In the genomic region with DNA sequence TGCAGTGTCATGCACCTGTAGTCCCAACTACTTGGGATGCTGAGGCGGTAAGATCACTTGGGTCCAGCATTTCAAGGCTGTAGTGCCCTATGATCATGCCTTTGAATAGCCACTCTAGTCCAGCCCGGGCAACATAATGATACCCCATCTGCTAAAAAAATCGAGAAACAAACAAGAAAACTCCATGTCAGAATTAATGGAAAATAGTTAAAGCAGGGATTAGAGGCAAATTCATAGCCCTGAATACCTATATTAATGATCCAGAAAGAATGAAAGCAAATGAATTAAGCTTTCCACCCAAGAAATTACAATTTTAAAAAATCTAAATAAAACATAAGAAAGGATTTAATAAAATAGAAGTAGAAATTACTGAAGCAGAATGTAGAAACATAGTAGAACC, we compare ENCODE assay signal across 27 cellular contexts.
"Had no signal": no experiment of that assay in that cellular context is flagged by ENCODE, and none has a peak within 500 bp of the region (broad histone marks: within the 10 kb centered on the region; RNA-seq: fewer than 3 reads in every experiment).

No MANE protein-coding gene starts in this region.

- H3K4me1 ChIP-seq: SJSA1 had no signal

- H3K36me3 Mint-ChIP-seq: activated naive CD8-positive, alpha-beta T cell treated with anti-CD3 and anti-CD28 coated beads, Interleukin-2, amount 10 ng/mL, durations not matched to agents 7 days and 5 days had no signal

- H3K27ac Mint-ChIP-seq: activated CD4-positive, alpha-beta T cell treated with anti-CD3 and anti-CD28 coated beads for 36 hours; activated CD8-positive, alpha-beta T cell treated with anti-CD3 and anti-CD28 coated beads for 36 hours; activated naive CD8-positive, alpha-beta T cell treated with anti-CD3 and anti-CD28 coated beads, Interleukin-2, amount 10 ng/mL, durations not matched to agents 7 days and 5 days; activated T-cell treated with anti-CD3 and anti-CD28 coated beads, Interleukin-2, amount 50 U/mL, for 72 hours; activated T-helper 2 cell treated with anti-CD3 and anti-CD28 coated beads, Interferon-gamma antibody, Interleukin-2, Interleukin-4, amounts not matched to agents 10 μg/mL and 5 μg/mL and 100 μg/mL, durations not matched to agents 14 hours and 24 hours and 36 hours; T-helper 17 cell had no signal

- H3K4me3 ChIP-seq: SJSA1 had no signal

- DNase-seq: activated CD4-positive, alpha-beta T cell treated with anti-CD3 and anti-CD28 coated beads for 36 hours; activated CD4-positive, alpha-beta T cell treated with anti-CD3 and anti-CD28 coated beads, Interleukin-2, amount 50 U/mL, for 1 hour; activated CD4-positive, CD25-positive, alpha-beta regulatory T cell; activated CD8-positive, alpha-beta memory T cell treated with anti-CD3 and anti-CD28 coated beads, Interleukin-2, amount 50 U/mL, for 4 hours; activated CD8-positive, alpha-beta T cell treated with anti-CD3 and anti-CD28 coated beads for 36 hours; activated gamma-delta T cell treated with Interleukin-2 at 50 U/mL for 16 hours; activated naive CD4-positive, alpha-beta T cell treated with anti-CD3 and anti-CD28 coated beads, Interleukin-2, amount 50 U/mL, for 16 hours; activated naive CD8-positive, alpha-beta T cell treated with anti-CD3 and anti-CD28 coated beads, Interleukin-2, amount 10 ng/mL, durations not matched to agents 7 days and 5 days; activated T-cell treated with anti-CD3 and anti-CD28 coated beads, Interleukin-2, amount 50 U/mL, for 72 hours; aorta; brain microvascular endothelial cell; cerebellar nuclear complex; MM.1S; NCI-H1105 treated with DMSO at 0.1 percent for 48 hours; NCI-H1436 treated with DMSO at 0.1 percent for 48 hours; NCI-H187; NCI-H2081; NCI-H510A treated with DMSO at 0.1 percent for 48 hours; NK-92 treated with Interleukin-12 subunit alpha and Interleukin-12 subunit beta, amount 100 ng/mL, for 24 hours; OCI-M1; Right ventricle myocardium superior; T-helper 17 cell; T-helper 9 cell had no signal

- H3K36me3 ChIP-seq: brain microvascular endothelial cell, SJSA1 had no signal

- H3K4me1 Mint-ChIP-seq: activated CD4-positive, alpha-beta T cell treated with anti-CD3 and anti-CD28 coated beads for 36 hours; T-helper 17 cell had no signal

- H3K27me3 ChIP-seq: brain microvascular endothelial cell, SJSA1 had no signal

- H3K9me3 ChIP-seq: SJSA1 had no signal

- H3K4me3 Mint-ChIP-seq: activated CD4-positive, alpha-beta T cell treated with anti-CD3 and anti-CD28 coated beads for 36 hours; activated CD8-positive, alpha-beta T cell treated with anti-CD3 and anti-CD28 coated beads for 36 hours; activated naive CD8-positive, alpha-beta T cell treated with anti-CD3 and anti-CD28 coated beads, Interleukin-2, amount 10 ng/mL, durations not matched to agents 7 days and 5 days; activated T-cell treated with anti-CD3 and anti-CD28 coated beads, Interleukin-2, amount 50 U/mL, for 72 hours; T-helper 17 cell had no signal

- H3K27ac ChIP-seq: brain microvascular endothelial cell, RWPE1, SJSA1 had no signal

- ATAC-seq: activated CD4-positive, alpha-beta T cell treated with anti-CD3 and anti-CD28 coated beads for 36 hours; activated CD8-positive, alpha-beta T cell treated with anti-CD3 and anti-CD28 coated beads for 36 hours; activated T-cell treated with anti-CD3 and anti-CD28 coated beads, Interleukin-2, amount 50 U/mL, for 72 hours; Panc1; T-helper 17 cell had no signal
